ENCODE assay signal across 1 cellular context in the genomic region with DNA sequence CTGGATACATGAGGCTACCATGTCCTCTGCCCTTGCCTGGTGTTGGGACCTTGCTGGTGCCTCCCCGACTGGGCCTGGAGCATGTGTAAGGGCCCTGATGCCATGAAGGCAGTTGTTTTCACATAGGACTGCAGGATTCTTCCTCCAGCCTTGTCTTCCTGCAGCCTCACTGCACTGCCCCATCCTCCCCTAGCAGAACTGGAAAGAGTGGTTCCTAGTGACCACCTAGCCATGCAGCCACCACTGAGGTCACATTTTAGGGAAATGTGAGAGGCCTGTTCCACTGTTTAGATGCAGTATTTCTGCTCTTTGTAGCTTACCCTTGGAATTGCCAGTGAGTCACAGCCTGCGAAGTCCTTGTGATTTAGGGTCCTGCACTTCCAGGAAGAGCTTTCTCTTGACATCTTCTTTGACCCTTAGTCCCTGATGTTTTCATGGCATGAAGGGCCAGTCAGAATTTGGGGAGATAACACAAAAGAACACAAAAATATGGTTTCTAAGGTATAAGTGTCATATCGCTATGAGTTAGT.
TF ChIP-seq lines count a peak whose summit lies in the region.

No MANE protein-coding gene starts in this region.

TF ChIP-seq in SK-N-SH treated with all-trans-retinoic acid at 6 μM for 48 hours, 23 proteins besides CTCF, POLR2A, EP300 and RAD21 (continued from another document):
- TF ChIP-seq BACH2 (CRISPR knock-in tag; IDR thresholded peaks at IDR 0.05; ENCODE audit: borderline replicate concordance) (no peak), SNAI2 (CRISPR knock-in tag; IDR thresholded peaks at IDR 0.05) (no peak), ZFP3 (CRISPR knock-in tag; IDR thresholded peaks at IDR 0.05) (no peak), ZNF8 (CRISPR knock-in tag; IDR thresholded peaks at IDR 0.05) (no peak), TCF4 (CRISPR knock-in tag; IDR thresholded peaks at IDR 0.05; ENCODE audit: borderline replicate concordance) (no peak), ZFP30 (CRISPR knock-in tag; IDR thresholded peaks at IDR 0.05) (no peak), ISL1 (CRISPR knock-in tag; IDR thresholded peaks at IDR 0.05) (no peak), ZNF70 (CRISPR knock-in tag; IDR thresholded peaks at IDR 0.05) (no peak), CSDC2 (CRISPR knock-in tag; IDR thresholded peaks at IDR 0.05) (no peak)
- TF ChIP-seq, protein P1, sequence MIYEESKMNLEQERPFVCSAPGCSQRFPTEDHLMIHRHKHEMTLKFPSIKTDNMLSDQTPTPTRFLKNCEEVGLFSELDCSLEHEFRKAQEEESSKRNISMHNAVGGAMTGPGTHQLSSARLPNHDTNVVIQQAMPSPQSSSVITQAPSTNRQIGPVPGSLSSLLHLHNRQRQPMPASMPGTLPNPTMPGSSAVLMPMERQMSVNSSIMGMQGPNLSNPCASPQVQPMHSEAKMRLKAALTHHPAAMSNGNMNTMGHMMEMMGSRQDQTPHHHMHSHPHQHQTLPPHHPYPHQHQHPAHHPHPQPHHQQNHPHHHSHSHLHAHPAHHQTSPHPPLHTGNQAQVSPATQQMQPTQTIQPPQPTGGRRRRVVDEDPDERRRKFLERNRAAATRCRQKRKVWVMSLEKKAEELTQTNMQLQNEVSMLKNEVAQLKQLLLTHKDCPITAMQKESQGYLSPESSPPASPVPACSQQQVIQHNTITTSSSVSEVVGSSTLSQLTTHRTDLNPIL (CRISPR knock-in tag; IDR thresholded peaks at IDR 0.05; ENCODE audit: low read depth), result no peak
- TF ChIP-seq, protein P2, sequence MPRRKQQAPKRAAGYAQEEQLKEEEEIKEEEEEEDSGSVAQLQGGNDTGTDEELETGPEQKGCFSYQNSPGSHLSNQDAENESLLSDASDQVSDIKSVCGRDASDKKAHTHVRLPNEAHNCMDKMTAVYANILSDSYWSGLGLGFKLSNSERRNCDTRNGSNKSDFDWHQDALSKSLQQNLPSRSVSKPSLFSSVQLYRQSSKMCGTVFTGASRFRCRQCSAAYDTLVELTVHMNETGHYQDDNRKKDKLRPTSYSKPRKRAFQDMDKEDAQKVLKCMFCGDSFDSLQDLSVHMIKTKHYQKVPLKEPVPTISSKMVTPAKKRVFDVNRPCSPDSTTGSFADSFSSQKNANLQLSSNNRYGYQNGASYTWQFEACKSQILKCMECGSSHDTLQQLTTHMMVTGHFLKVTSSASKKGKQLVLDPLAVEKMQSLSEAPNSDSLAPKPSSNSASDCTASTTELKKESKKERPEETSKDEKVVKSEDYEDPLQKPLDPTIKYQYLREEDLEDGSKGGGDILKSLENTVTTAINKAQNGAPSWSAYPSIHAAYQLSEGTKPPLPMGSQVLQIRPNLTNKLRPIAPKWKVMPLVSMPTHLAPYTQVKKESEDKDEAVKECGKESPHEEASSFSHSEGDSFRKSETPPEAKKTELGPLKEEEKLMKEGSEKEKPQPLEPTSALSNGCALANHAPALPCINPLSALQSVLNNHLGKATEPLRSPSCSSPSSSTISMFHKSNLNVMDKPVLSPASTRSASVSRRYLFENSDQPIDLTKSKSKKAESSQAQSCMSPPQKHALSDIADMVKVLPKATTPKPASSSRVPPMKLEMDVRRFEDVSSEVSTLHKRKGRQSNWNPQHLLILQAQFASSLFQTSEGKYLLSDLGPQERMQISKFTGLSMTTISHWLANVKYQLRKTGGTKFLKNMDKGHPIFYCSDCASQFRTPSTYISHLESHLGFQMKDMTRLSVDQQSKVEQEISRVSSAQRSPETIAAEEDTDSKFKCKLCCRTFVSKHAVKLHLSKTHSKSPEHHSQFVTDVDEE (CRISPR knock-in tag; IDR thresholded peaks at IDR 0.05), result no peak
